17 cellular contexts compared by ENCODE assay signal in genomic region chr10:112741830-112742402, GRCh38.
DNase-seq lines count a peak whose midpoint lies in the region; ATAC-seq and TF ChIP-seq lines count a peak whose summit lies in the region.
"Had no signal": no experiment of that assay in that cellular context is flagged by ENCODE, and none has a peak within 500 bp of the region (broad histone marks: within the 10 kb centered on the region; RNA-seq: fewer than 3 reads in every experiment).

No MANE protein-coding gene starts in this region.

- no peak overlapping the region for H3K4me2 ChIP-seq in GM23338

- H3K36me3 ChIP-seq in colonic mucosa (no peaks in the 10 kb centered on the region), uterus (no peaks in the 10 kb centered on the region), GM23338 (ENCODE audit: insufficient read depth) (no peaks in the 10 kb centered on the region; the same call in 1 of the 2 replicates)
- H3K36me3 ChIP-seq: stomach had no signal

- intact Hi-C loops in colonic mucosa (cut with DNase I) = no loop called here
- intact Hi-C loops in activated CD4-positive, alpha-beta T cell treated with anti-CD3 and anti-CD28 coated beads for 36 hours (cut with DNase I, micrococcal nuclease) = no loop called here
- intact Hi-C loops in uterus (cut with DNase I; ENCODE audit: low total_unique reads) = no loop called here

- no peaks in the 10 kb centered on the region for H3K27me3 ChIP-seq in colonic mucosa
- H3K27me3 ChIP-seq in uterus = no peaks in the 10 kb centered on the region
- no peaks in the 10 kb centered on the region for H3K27me3 ChIP-seq in GM23338 (ENCODE audit: insufficient read depth)
- H3K27me3 ChIP-seq: dorsolateral prefrontal cortex, stomach had no signal

- TF ChIP-seq CTCF in LNCaP clone FGC (IDR thresholded peaks at IDR 0.05; ENCODE audit: control insufficient read depth, extremely low read depth, insufficient read depth) = no peak
- TF ChIP-seq CTCF in colonic mucosa (IDR thresholded peaks at IDR 0.05) = no peak
- TF ChIP-seq CTCF in uterus (IDR thresholded peaks at IDR 0.05) = no peak
- no peak for TF ChIP-seq CTCF in GM23338 (conservative IDR thresholded peaks at IDR 0.05; ENCODE audit: low read depth in 2 of 2)

- H3K4me3 Mint-ChIP-seq in activated CD4-positive, alpha-beta T cell treated with anti-CD3 and anti-CD28 coated beads for 36 hours = no peak overlapping the region
- H3K4me3 Mint-ChIP-seq in GM23338 = no peak overlapping the region
- H3K4me3 Mint-ChIP-seq: activated CD4-positive, alpha-beta T cell treated with anti-CD3 and anti-CD28 coated beads, Interleukin-2, amount 10 ng/mL, durations not matched to agents 7 days and 5 days; naive thymus-derived CD4-positive, alpha-beta T cell had no signal

- ATAC-seq in activated CD4-positive, alpha-beta T cell treated with anti-CD3 and anti-CD28 coated beads for 36 hours = no peak
- ATAC-seq in HG02885 (IDR thresholded peaks at IDR 0.05; ENCODE audit: poor library complexity, unreplicated experiment) = no peak
- ATAC-seq in GM23338 = no peak
- ATAC-seq: left cardiac atrium; naive thymus-derived CD4-positive, alpha-beta T cell had no signal

- H3K27ac ChIP-seq in colonic mucosa = peak overlapping the region; percentile 34
- H3K27ac ChIP-seq in uterus = no peak overlapping the region
- H3K27ac ChIP-seq in GM23338 (ENCODE audit: low read depth) = no peak overlapping the region
- H3K27ac ChIP-seq: dorsolateral prefrontal cortex, stomach had no signal

- H3K4me3 ChIP-seq in LNCaP clone FGC (ENCODE audit: low read depth, low read length) (no peak overlapping the region), colonic mucosa (no peak overlapping the region), uterus (no peak overlapping the region), GM23338 (no peak overlapping the region)
- H3K4me3 ChIP-seq: dorsolateral prefrontal cortex, stomach had no signal

- H3F3A ChIP-seq in GM23338 (replicated peaks; ENCODE audit: low read depth) = no peaks in the 10 kb centered on the region; the same call in 1 of the 2 replicates

- H3K4me1 ChIP-seq in colonic mucosa (peaks cover 21% of the 10 kb centered on the region), uterus (no peaks in the 10 kb centered on the region), GM23338 (ENCODE audit: insufficient read depth) (peaks cover 19% of the 10 kb centered on the region; the same call in 1 of the 2 replicates)

- H3K9me3 ChIP-seq in colonic mucosa (no peaks in the 10 kb centered on the region), uterus (no peaks in the 10 kb centered on the region)
- H3K9me3 ChIP-seq: stomach had no signal

- H4K20me1 ChIP-seq in GM23338 (replicated peaks; ENCODE audit: insufficient read depth) = no peaks in the 10 kb centered on the region

- no peak overlapping the region for H3K27ac Mint-ChIP-seq in activated CD4-positive, alpha-beta T cell treated with anti-CD3 and anti-CD28 coated beads for 36 hours
- no peak overlapping the region for H3K27ac Mint-ChIP-seq in GM23338
- H3K27ac Mint-ChIP-seq: activated CD4-positive, alpha-beta T cell treated with anti-CD3 and anti-CD28 coated beads, Interleukin-2, amount 10 ng/mL, durations not matched to agents 7 days and 5 days; naive thymus-derived CD4-positive, alpha-beta T cell had no signal

- H3K79me2 ChIP-seq in GM23338 (replicated peaks; ENCODE audit: insufficient read depth) = no peaks in the 10 kb centered on the region

- CTCF ChIA-PET in activated CD4-positive, alpha-beta T cell treated with anti-CD3 and anti-CD28 coated beads for 36 hours (lab: Charles Lee) = interaction anchor here (1.0 kb wide), 1 partner anchor 12 kb away, joined by 3 read pairs; no protein-coding TSS in a partner anchor

- H3K4me1 Mint-ChIP-seq in activated CD4-positive, alpha-beta T cell treated with anti-CD3 and anti-CD28 coated beads for 36 hours = no peaks in the 10 kb centered on the region
- H3K4me1 Mint-ChIP-seq in GM23338 = peaks cover 22% of the 10 kb centered on the region
- H3K4me1 Mint-ChIP-seq: activated CD4-positive, alpha-beta T cell treated with anti-CD3 and anti-CD28 coated beads, Interleukin-2, amount 10 ng/mL, durations not matched to agents 7 days and 5 days; naive thymus-derived CD4-positive, alpha-beta T cell had no signal

- H2AFZ ChIP-seq in GM23338 = no peak overlapping the region

- DNase-seq in COLO668 (lab: John Stamatoyannopoulos, UW; ENCODE audit: unreplicated experiment) (peak; percentile 2), LNCaP clone FGC (ENCODE audit: low read depth) (peak; percentile 75), colonic mucosa (peak; percentile 52), lung microvascular endothelial cell (ENCODE audit: low read depth in 2 of 2) (peak; percentile 38 to 55), uterus (no peak), GM23338 (ENCODE audit: low spot score) (no peak)
- no peak for DNase-seq in activated CD4-positive, alpha-beta T cell treated with anti-CD3 and anti-CD28 coated beads for 36 hours
- DNase-seq: activated CD4-positive, alpha-beta T cell treated with anti-CD3 and anti-CD28 coated beads, Interleukin-2, amount 10 ng/mL, durations not matched to agents 7 days and 5 days; activated naive CD4-positive, alpha-beta T cell treated with anti-CD3 and anti-CD28 coated beads, Interleukin-2, amount 50 U/mL, for 16 hours; activated T-cell treated with anti-CD3 and anti-CD28 coated beads for 4 hours; dorsolateral prefrontal cortex; hippocampal formation; left cardiac atrium; naive thymus-derived CD4-positive, alpha-beta T cell; stimulated activated CD4-positive, alpha-beta T cell treated with anti-CD3 and anti-CD28 coated beads, Interleukin-15, amount 100 ng/mL, for 24 hours; stomach had no signal

- peaks cover 15% of the 10 kb centered on the region for H3K36me3 Mint-ChIP-seq in activated CD4-positive, alpha-beta T cell treated with anti-CD3 and anti-CD28 coated beads for 36 hours (ENCODE audit: low read depth)
- no peaks in the 10 kb centered on the region for H3K36me3 Mint-ChIP-seq in GM23338 (ENCODE audit: low read depth)

- TF ChIP-seq POLR2A in uterus (IDR thresholded peaks at IDR 0.05) = no peak

- no peaks in the 10 kb centered on the region for H3K9me3 Mint-ChIP-seq in activated CD4-positive, alpha-beta T cell treated with anti-CD3 and anti-CD28 coated beads for 36 hours (ENCODE audit: low read depth)
- no peaks in the 10 kb centered on the region for H3K9me3 Mint-ChIP-seq in GM23338
- H3K9me3 Mint-ChIP-seq: activated CD4-positive, alpha-beta T cell treated with anti-CD3 and anti-CD28 coated beads, Interleukin-2, amount 10 ng/mL, durations not matched to agents 7 days and 5 days; naive thymus-derived CD4-positive, alpha-beta T cell had no signal

- H3K9me2 ChIP-seq in GM23338 (ENCODE audit: insufficient read depth) = no peaks in the 10 kb centered on the region

- POLR2A ChIA-PET in activated CD4-positive, alpha-beta T cell treated with anti-CD3 and anti-CD28 coated beads for 36 hours (lab: Charles Lee) = no interaction called here

- H3K9ac ChIP-seq in colonic mucosa (ENCODE audit: low read depth in 2 of 2, low read length in 2 of 2) = peak overlapping the region in 1 of 2 donors; percentile 4

- H3K27me3 Mint-ChIP-seq in activated CD4-positive, alpha-beta T cell treated with anti-CD3 and anti-CD28 coated beads for 36 hours = no peaks in the 10 kb centered on the region
- H3K27me3 Mint-ChIP-seq in GM23338 (ENCODE audit: insufficient read depth, low read depth, poor library complexity) = peaks cover 3% of the 10 kb centered on the region
- H3K27me3 Mint-ChIP-seq: activated CD4-positive, alpha-beta T cell treated with anti-CD3 and anti-CD28 coated beads, Interleukin-2, amount 10 ng/mL, durations not matched to agents 7 days and 5 days; naive thymus-derived CD4-positive, alpha-beta T cell had no signal

TF ChIP-seq in GM23338, 12 proteins besides CTCF, POLR2A, EP300 and RAD21 (continues in another document):
- no peak for TF ChIP-seq REST (IDR thresholded peaks at IDR 0.05; ENCODE audit: unreplicated experiment)
- TF ChIP-seq EZH2phosphoT487 (IDR thresholded peaks at IDR 0.05; ENCODE audit: unreplicated experiment) = no peak
- no peak for TF ChIP-seq POLR2AphosphoS5 (IDR thresholded peaks at IDR 0.05; ENCODE audit: low read depth)
- TF ChIP-seq CREB1 (CRISPR knock-in tag; IDR thresholded peaks at IDR 0.05; ENCODE audit: low read depth) = no peak

Comparison
In these comparisons a context has a peak if more than half of its experiments do, and no peak if none do; other contexts are left out.
1. DNase-seq: peak in COLO668 (single experiment), LNCaP clone FGC (single experiment), colonic mucosa (single experiment) and lung microvascular endothelial cell (2 of 2); none in activated CD4-positive, alpha-beta T cell treated with anti-CD3 and anti-CD28 coated beads for 36 hours (single experiment), uterus (0 of 2) and GM23338 (single experiment).